In the genomic region with DNA sequence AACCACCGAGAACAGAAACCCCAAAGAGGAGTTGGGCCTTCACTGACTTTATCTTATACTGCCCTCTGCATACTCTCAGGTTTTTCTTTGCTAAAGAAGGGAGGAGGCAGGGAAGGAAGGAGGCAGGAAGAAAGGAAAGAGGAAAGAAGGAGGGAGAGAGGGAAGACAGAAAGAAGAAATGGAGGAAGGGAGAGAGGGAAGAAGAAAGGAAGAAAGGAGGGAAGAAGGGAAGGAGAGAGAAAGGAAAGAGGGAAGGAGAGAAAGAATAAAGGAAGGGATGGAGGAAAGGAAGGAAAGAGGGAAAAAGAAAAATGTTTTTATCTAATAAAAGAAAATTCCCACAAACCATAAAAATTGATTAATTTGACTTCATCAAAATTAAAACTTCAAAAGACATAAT, we compare ENCODE assay signal across 1 cellular context.
TF ChIP-seq lines count a peak whose summit lies in the region.

No MANE protein-coding gene starts in this region.

TF ChIP-seq in HEK293, 187 proteins besides CTCF, POLR2A, EP300 and RAD21:
- TF ChIP-seq, protein P1, sequence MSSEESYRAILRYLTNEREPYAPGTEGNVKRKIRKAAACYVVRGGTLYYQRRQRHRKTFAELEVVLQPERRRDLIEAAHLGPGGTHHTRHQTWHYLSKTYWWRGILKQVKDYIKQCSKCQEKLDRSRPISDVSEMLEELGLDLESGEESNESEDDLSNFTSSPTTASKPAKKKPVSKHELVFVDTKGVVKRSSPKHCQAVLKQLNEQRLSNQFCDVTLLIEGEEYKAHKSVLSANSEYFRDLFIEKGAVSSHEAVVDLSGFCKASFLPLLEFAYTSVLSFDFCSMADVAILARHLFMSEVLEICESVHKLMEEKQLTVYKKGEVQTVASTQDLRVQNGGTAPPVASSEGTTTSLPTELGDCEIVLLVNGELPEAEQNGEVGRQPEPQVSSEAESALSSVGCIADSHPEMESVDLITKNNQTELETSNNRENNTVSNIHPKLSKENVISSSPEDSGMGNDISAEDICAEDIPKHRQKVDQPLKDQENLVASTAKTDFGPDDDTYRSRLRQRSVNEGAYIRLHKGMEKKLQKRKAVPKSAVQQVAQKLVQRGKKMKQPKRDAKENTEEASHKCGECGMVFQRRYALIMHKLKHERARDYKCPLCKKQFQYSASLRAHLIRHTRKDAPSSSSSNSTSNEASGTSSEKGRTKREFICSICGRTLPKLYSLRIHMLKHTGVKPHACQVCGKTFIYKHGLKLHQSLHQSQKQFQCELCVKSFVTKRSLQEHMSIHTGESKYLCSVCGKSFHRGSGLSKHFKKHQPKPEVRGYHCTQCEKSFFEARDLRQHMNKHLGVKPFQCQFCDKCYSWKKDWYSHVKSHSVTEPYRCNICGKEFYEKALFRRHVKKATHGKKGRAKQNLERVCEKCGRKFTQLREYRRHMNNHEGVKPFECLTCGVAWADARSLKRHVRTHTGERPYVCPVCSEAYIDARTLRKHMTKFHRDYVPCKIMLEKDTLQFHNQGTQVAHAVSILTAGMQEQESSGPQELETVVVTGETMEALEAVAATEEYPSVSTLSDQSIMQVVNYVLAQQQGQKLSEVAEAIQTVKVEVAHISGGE (tag by site-specific recombination; conservative IDR thresholded peaks at IDR 0.05; ENCODE audit: low read depth), result no peak
- TF ChIP-seq ZNF366 (tag by site-specific recombination; conservative IDR thresholded peaks at IDR 0.05), result peak; percentile 70
